Comparison of ENCODE assay signal across 8 cellular contexts in genomic region chr20:1327241-1327653, GRCh38. TPM values are rescaled to one million over a fixed set of nuclear protein-coding genes. Genes with fewer than 3 reads are reported as not detected.
DNase-seq lines count a peak whose midpoint lies in the region; ATAC-seq and TF ChIP-seq lines count a peak whose summit lies in the region.

No MANE protein-coding gene starts in this region.

- peak; percentile 27 for DNase-seq in activated CD4-positive, alpha-beta T cell treated with anti-CD3 and anti-CD28 coated beads for 48 hours
- DNase-seq in activated CD4-positive, alpha-beta T cell treated with anti-CD3 and anti-CD28 coated beads, Interleukin-2, amount 50 U/mL, for 1 hour, result no peak
- DNase-seq in kidney epithelial cell (ENCODE audit: low read depth) (peak; percentile 47), superior temporal gyrus (ENCODE audit: extremely low spot score) (peak; percentile 68), cortex of kidney (lab: John Stamatoyannopoulos, UW) (no peak)

- no peaks in the 10 kb centered on the region for H3K27me3 ChIP-seq in kidney epithelial cell (ENCODE audit: control insufficient read depth, insufficient read depth, low read length)

- ATAC-seq in HG03432 (IDR thresholded peaks at IDR 0.05; ENCODE audit: unreplicated experiment) (no peak), GM21576 (IDR thresholded peaks at IDR 0.05; ENCODE audit: unreplicated experiment) (no peak)

- peak overlapping the region; percentile 97 for H3K27ac ChIP-seq in adipose tissue (ENCODE audit: low read depth, low read length)

- 48 to 76% (median 48%) methylated on average over 8 of the region's 8 CpGs for WGBS in adipose tissue, 3 donors

- no peak overlapping the region for H3K4me3 ChIP-seq in kidney epithelial cell (ENCODE audit: low read depth, low read length)

- no peak for TF ChIP-seq CTCF in kidney epithelial cell (IDR thresholded peaks at IDR 0.05; ENCODE audit: insufficient read depth, low read length, poor library complexity, severe bottlenecking)

- no peaks in the 10 kb centered on the region for H3K36me3 ChIP-seq in kidney epithelial cell (ENCODE audit: control insufficient read depth, insufficient read depth, low read length)

RNA-seq across cellular contexts. Expression of gene SDCBP2, which starts 1.7 kb away (rescaled TPM):
- 10 to 100 TPM in 2 of 3 donors, 1 to 10 TPM in 1; 5.6 to 29.8 (median 15.4) TPM for polyA plus RNA-seq in adipose tissue
- total RNA-seq in kidney epithelial cell, result 6.1 and 7.7 TPM in 2 replicates

Comparison
In these comparisons a context has a peak if more than half of its experiments do, and no peak if none do; other contexts are left out.
1. DNase-seq: peak in activated CD4-positive, alpha-beta T cell treated with anti-CD3 and anti-CD28 coated beads for 48 hours (single experiment), kidney epithelial cell (single experiment) and superior temporal gyrus (single experiment); none in activated CD4-positive, alpha-beta T cell treated with anti-CD3 and anti-CD28 coated beads, Interleukin-2, amount 50 U/mL, for 1 hour (single experiment) and cortex of kidney (single experiment).